In the genomic region with DNA sequence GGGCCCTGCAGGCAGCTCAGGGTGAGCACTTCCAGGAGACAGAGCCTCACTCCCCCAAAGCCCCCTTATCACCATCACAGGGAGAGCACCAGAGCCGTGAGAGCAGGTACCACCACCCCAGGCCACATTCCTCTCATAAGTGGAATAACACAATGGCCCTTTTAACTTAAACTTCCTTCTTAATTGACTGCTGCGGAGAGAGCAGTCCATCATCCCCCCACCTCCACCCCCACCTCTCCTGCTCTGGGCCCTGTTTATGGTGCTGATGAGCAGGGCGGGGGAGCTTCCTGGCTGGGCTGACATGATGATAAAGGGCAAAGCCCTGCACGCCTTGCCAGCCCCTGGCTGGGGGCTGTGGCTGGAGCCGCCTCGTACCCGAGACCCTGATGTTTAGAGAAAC, we compare ENCODE assay signal across 22 cellular contexts.
DNase-seq lines count a peak whose midpoint lies in the region; ATAC-seq lines count a peak whose summit lies in the region.
"Had no signal": no experiment of that assay in that cellular context is flagged by ENCODE, and none has a peak within 500 bp of the region (broad histone marks: within the 10 kb centered on the region; RNA-seq: fewer than 3 reads in every experiment).

No MANE protein-coding gene starts in this region.

- H4K8ac ChIP-seq in neuronal stem cell (ENCODE audit: low read depth, low read length): no peak overlapping the region

- WGBS in neuronal stem cell (ENCODE audit: extremely low coverage in 2 of 2, insufficient read length in 2 of 2, insufficient replicate concordance in 1 of 2), 2 donors: no CpG with 5 or more reads among the region's 7 CpGs

- H3K9ac ChIP-seq in NT2/D1 (ENCODE audit: insufficient read length, low read depth) (no peak overlapping the region), neuronal stem cell (ENCODE audit: low read depth, low read length, poor library complexity) (no peak overlapping the region)

- H2BK5ac ChIP-seq in neuronal stem cell (ENCODE audit: low read length): no peak overlapping the region

- no peak overlapping the region for H3K23ac ChIP-seq in neuronal stem cell (ENCODE audit: low read depth, low read length, poor library complexity)

- peak overlapping the region; percentile 50 for H3K18ac ChIP-seq in neuronal stem cell (ENCODE audit: low read length)

- no peak overlapping the region for H3K14ac ChIP-seq in neuronal stem cell (ENCODE audit: low read length)

- H4K91ac ChIP-seq in neuronal stem cell (ENCODE audit: low read depth, low read length, poor library complexity): no peak overlapping the region

- H2AK5ac ChIP-seq in neuronal stem cell (ENCODE audit: low read depth, low read length): peak overlapping the region; percentile 5

- no peak overlapping the region for H3K4me2 ChIP-seq in neuronal stem cell (ENCODE audit: insufficient read depth, low read length, poor library complexity, severe bottlenecking)

- H3K9me3 ChIP-seq in NT2/D1 (ENCODE audit: insufficient read depth, low read length) (no peaks in the 10 kb centered on the region), neuronal stem cell (replicated peaks in 1 of 2; ENCODE audit: control insufficient read depth in 2 of 2, insufficient read depth in 1 of 2, low read depth in 1 of 2, low read length in 2 of 2) (no peaks in the 10 kb centered on the region)
- H3K9me3 ChIP-seq: HAP-1, Peyer's patch, SJCRH30 had no signal

- H2BK12ac ChIP-seq in neuronal stem cell (ENCODE audit: low read length): no peak overlapping the region

- H3K4me1 ChIP-seq in NT2/D1 (ENCODE audit: insufficient read depth, insufficient read length) (peaks cover 20% of the 10 kb centered on the region), neuronal stem cell (ENCODE audit: control insufficient read depth in 2 of 2, insufficient read depth in 1 of 2, low read depth in 1 of 2, low read length in 2 of 2) (peaks cover 0 to 6% of the 10 kb centered on the region in 2 donors)
- H3K4me1 ChIP-seq: HAP-1, Peyer's patch had no signal

- H3K36me3 ChIP-seq in NT2/D1 (ENCODE audit: insufficient read depth, insufficient read length, low read length) (no peaks in the 10 kb centered on the region), neuronal stem cell (replicated peaks in 1 of 2; ENCODE audit: control insufficient read depth in 2 of 2, insufficient read depth in 2 of 2, low read length in 2 of 2) (no peaks in the 10 kb centered on the region)
- H3K36me3 ChIP-seq: HAP-1, Peyer's patch, SJCRH30 had no signal

- H2AFZ ChIP-seq in neuronal stem cell (ENCODE audit: low read length): no peak overlapping the region

- peak; percentile 95 for DNase-seq in ELF-1 (ENCODE audit: low read depth, low spot score)
- peak; percentile 81 for DNase-seq in NT2/D1 (ENCODE audit: low read depth, low spot score)
- peak; percentile 98 for DNase-seq in islet precursor cell
- DNase-seq in neuronal stem cell (ENCODE audit: low spot score): no peak
- DNase-seq in NK-92 treated with Interleukin-12 subunit alpha and Interleukin-12 subunit beta, amount 100 ng/mL, for 24 hours (lab: John Stamatoyannopoulos, UW): no peak
- DNase-seq in central memory CD4-positive, alpha-beta T cell: no peak
- DNase-seq: AML-193; C1 segment of cervical spinal cord; CD8-positive, alpha-beta T cell; GDM1; Karpas-422; MV-4-11; NCI-H1105 treated with DMSO at 0.1 percent for 48 hours; NCI-H2081; NCI-H2171; NCI-H345; NCI-H524; NCI-H774; Peyer's patch; SJCRH30 had no signal

- no peak overlapping the region for H3K27ac ChIP-seq in neuronal stem cell (replicated peaks; ENCODE audit: low read length)
- H3K27ac ChIP-seq: Peyer's patch, SJCRH30 had no signal

- no peak overlapping the region for H3K4ac ChIP-seq in neuronal stem cell (ENCODE audit: low read length)

- no peak overlapping the region for H2BK15ac ChIP-seq in neuronal stem cell (ENCODE audit: low read length)

- H3K27me3 ChIP-seq in NT2/D1 (ENCODE audit: insufficient read depth, insufficient read length): no peaks in the 10 kb centered on the region
- H3K27me3 ChIP-seq in neuronal stem cell (ENCODE audit: control insufficient read depth in 3 of 3, insufficient read depth in 3 of 3, low read depth in 1 of 3, low read length in 3 of 3): no peaks in the 10 kb centered on the region
- H3K27me3 ChIP-seq: Peyer's patch, SJCRH30 had no signal

- H3K79me1 ChIP-seq in neuronal stem cell (ENCODE audit: low read depth, low read length): no peaks in the 10 kb centered on the region

- H3K4me3 ChIP-seq in NT2/D1 (ENCODE audit: insufficient read length, low read depth) (no peak overlapping the region), neuronal stem cell (ENCODE audit: low read length in 2 of 2) (no peak overlapping the region)
- H3K4me3 ChIP-seq: HAP-1, Peyer's patch, SJCRH30 had no signal

- ATAC-seq in HG03175 (IDR thresholded peaks at IDR 0.05; ENCODE audit: unreplicated experiment): no peak
- ATAC-seq: CD8-positive, alpha-beta T cell had no signal

- H2BK120ac ChIP-seq in neuronal stem cell (ENCODE audit: low read depth, low read length): no peak overlapping the region

Comparison
In these comparisons a context has a peak if more than half of its experiments do, and no peak if none do; other contexts are left out.
1. DNase-seq: peak in ELF-1 (single experiment), NT2/D1 (single experiment) and islet precursor cell (single experiment); none in neuronal stem cell (single experiment), NK-92 treated with Interleukin-12 subunit alpha and Interleukin-12 subunit beta, amount 100 ng/mL, for 24 hours (single experiment) and central memory CD4-positive, alpha-beta T cell (single experiment).